ENCODE assay signal across 19 cellular contexts in genomic region chr11:14371249-14371648, GRCh38.
"Had no signal": no experiment of that assay in that cellular context is flagged by ENCODE, and none has a peak within 500 bp of the region (broad histone marks: within the 10 kb centered on the region; RNA-seq: fewer than 3 reads in every experiment).

No MANE protein-coding gene starts in this region.

- H3K27me3 ChIP-seq: heart left ventricle, right lobe of liver, spleen had no signal

- H3K9me3 ChIP-seq: heart left ventricle, neutrophil, psoas muscle, right lobe of liver, spleen had no signal

- H3K4me1 Mint-ChIP-seq: nephron progenitor cell had no signal

- H3K27ac ChIP-seq: dorsolateral prefrontal cortex, heart left ventricle, neutrophil, psoas muscle, right lobe of liver, spleen had no signal

- DNase-seq: cortex of kidney; dorsolateral prefrontal cortex; effector CD8-positive, alpha-beta T cell; heart left ventricle; hypothalamus; kidney glomerular epithelial cell; mammary epithelial cell; naive thymus-derived CD4-positive, alpha-beta T cell; nephron progenitor cell; psoas muscle; retina; right lobe of liver; spleen; stimulated activated CD4-positive, alpha-beta T cell treated with anti-CD3 and anti-CD28 coated beads, Interleukin-15, amount 100 ng/mL, for 24 hours; stimulated activated CD4-positive, alpha-beta T cell treated with anti-CD3 and anti-CD28 coated beads, Interleukin-1b, Interleukin-23, amount 100 ng/mL, for 48 hours; stimulated activated CD4-positive, alpha-beta T cell treated with anti-CD3 and anti-CD28 coated beads, Interleukin-4, amount 100 ng/mL, for 24 hours; stimulated activated naive B cell treated with anti-CD40 and anti-IgM and Interleukin-4, amounts not matched to agents 10 μg/mL and 1 μg/mL and 100 μg/mL, for 72 hours had no signal

- H3K36me3 Mint-ChIP-seq: stimulated activated naive B cell treated with anti-CD40 and anti-IgM and Interleukin-4, amounts not matched to agents 10 μg/mL and 1 μg/mL and 100 μg/mL, for 72 hours had no signal

- H3K36me3 ChIP-seq: heart left ventricle, neutrophil, right lobe of liver, spleen had no signal

- ATAC-seq: heart left ventricle; left lobe of liver; naive thymus-derived CD4-positive, alpha-beta T cell; psoas muscle; right lobe of liver had no signal

- H3K27me3 Mint-ChIP-seq: stimulated activated naive B cell treated with anti-CD40 and anti-IgM and Interleukin-4, amounts not matched to agents 10 μg/mL and 1 μg/mL and 100 μg/mL, for 72 hours had no signal

- H3K9me3 Mint-ChIP-seq: naive thymus-derived CD4-positive, alpha-beta T cell; nephron progenitor cell; stimulated activated naive B cell treated with anti-CD40 and anti-IgM and Interleukin-4, amounts not matched to agents 10 μg/mL and 1 μg/mL and 100 μg/mL, for 72 hours had no signal

- H3K4me3 ChIP-seq: dorsolateral prefrontal cortex, heart left ventricle, psoas muscle, right lobe of liver, spleen had no signal

- H3K4me3 Mint-ChIP-seq: naive thymus-derived CD4-positive, alpha-beta T cell; nephron progenitor cell; stimulated activated naive B cell treated with anti-CD40 and anti-IgM and Interleukin-4, amounts not matched to agents 10 μg/mL and 1 μg/mL and 100 μg/mL, for 72 hours had no signal

- H3K27ac Mint-ChIP-seq: naive thymus-derived CD4-positive, alpha-beta T cell; nephron progenitor cell; stimulated activated naive B cell treated with anti-CD40 and anti-IgM and Interleukin-4, amounts not matched to agents 10 μg/mL and 1 μg/mL and 100 μg/mL, for 72 hours had no signal
